Comparison of ENCODE assay signal across 1 cellular context in the genomic region with DNA sequence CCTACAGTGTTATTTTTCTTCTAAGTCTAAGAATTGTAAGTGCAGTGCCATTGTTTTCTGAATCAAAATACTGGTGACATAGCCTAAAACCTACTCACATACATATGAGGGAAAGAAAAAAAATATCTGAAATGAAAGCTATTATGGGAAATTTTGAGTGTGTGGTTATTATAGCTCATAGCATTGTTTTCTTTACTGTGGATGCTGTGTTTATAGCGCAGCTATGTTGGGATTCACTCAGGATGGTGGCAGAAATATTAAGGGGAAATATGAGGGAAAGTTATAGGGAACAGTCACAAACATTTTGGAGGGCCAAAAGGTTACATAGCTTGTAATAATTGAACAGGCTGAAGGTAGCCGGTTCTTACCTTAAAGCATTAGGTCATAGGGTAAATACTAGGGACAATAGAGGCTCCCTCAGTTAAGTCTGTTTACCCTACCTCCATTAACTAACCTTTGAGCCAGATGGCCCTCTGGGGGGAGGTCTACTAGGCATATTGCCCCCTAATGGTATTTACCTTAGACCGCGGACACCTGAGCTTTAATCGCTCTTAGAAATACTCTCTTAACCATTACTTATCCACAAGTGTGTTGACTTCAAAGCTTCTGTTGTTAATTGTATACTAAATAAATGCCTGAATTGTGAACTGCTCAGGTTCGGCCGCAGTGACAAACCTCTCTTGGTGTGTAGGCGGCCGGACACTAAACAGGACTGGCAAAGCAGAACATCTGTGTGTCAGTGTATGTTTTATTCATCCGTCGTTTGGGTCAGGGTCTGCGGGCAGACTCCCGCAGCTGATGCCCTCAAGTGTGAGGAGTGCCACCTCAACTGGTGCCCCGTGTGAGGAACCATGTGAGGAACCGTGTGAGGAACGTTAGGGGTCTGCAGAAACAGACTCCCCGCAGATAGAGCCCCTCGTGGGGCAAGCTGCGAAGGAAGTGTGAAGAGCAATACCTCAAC.
A peak's percentile ranks its signal among the peaks of the same experiment; 100 is the strongest.
TF ChIP-seq lines count a peak whose summit lies in the region.

No MANE protein-coding gene starts in this region.

TF ChIP-seq in HepG2, 621 proteins besides CTCF, POLR2A, EP300 and RAD21 (continued from another document and continues in another):
- TF ChIP-seq, protein P1, sequence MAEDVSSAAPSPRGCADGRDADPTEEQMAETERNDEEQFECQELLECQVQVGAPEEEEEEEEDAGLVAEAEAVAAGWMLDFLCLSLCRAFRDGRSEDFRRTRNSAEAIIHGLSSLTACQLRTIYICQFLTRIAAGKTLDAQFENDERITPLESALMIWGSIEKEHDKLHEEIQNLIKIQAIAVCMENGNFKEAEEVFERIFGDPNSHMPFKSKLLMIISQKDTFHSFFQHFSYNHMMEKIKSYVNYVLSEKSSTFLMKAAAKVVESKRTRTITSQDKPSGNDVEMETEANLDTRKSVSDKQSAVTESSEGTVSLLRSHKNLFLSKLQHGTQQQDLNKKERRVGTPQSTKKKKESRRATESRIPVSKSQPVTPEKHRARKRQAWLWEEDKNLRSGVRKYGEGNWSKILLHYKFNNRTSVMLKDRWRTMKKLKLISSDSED (CRISPR knock-in tag; IDR thresholded peaks at IDR 0.05): no peak
- TF ChIP-seq SKI (IDR thresholded peaks at IDR 0.05; ENCODE audit: partially characterized antibody) (peak; percentile 22), ZBTB20 (CRISPR knock-in tag; IDR thresholded peaks at IDR 0.05; ENCODE audit: borderline replicate concordance, low read depth) (peak; percentile 83), ARID2 (CRISPR knock-in tag; IDR thresholded peaks at IDR 0.05; ENCODE audit: borderline replicate concordance) (no peak), SCMH1 (CRISPR knock-in tag; IDR thresholded peaks at IDR 0.05; ENCODE audit: borderline replicate concordance) (no peak), ZNF614 (CRISPR knock-in tag; IDR thresholded peaks at IDR 0.05; ENCODE audit: borderline replicate concordance) (no peak; the same call in none of the 2 replicates), NFATC3 (CRISPR knock-in tag; IDR thresholded peaks at IDR 0.05) (no peak), HNRNPLL (IDR thresholded peaks at IDR 0.05; ENCODE audit: low read depth, low read length, poor library complexity, severe bottlenecking) (no peak), MXI1 (IDR thresholded peaks at IDR 0.05; ENCODE audit: borderline replicate concordance, low read depth, low read length) (no peak), ARHGAP35 (CRISPR knock-in tag; IDR thresholded peaks at IDR 0.05; ENCODE audit: borderline replicate concordance) (no peak), ZSCAN12 (CRISPR knock-in tag; IDR thresholded peaks at IDR 0.05) (no peak), BCL6 (CRISPR knock-in tag; IDR thresholded peaks at IDR 0.05) (peak; percentile 89), ZNF615 (CRISPR knock-in tag; IDR thresholded peaks at IDR 0.05; ENCODE audit: borderline replicate concordance) (no peak), NCOA5 (CRISPR knock-in tag; IDR thresholded peaks at IDR 0.05) (no peak), ZNF589 (CRISPR knock-in tag; conservative IDR thresholded peaks at IDR 0.05) (peak; percentile 51; the same call in 1 of the 2 replicates), ATF1 (CRISPR knock-in tag; IDR thresholded peaks at IDR 0.05) (peak; percentile 64; the same call in 1 of the 2 replicates), ZNF543 (CRISPR knock-in tag; IDR thresholded peaks at IDR 0.05) (no peak), RARA (CRISPR knock-in tag; IDR thresholded peaks at IDR 0.05) (peak; percentile 90), FOXO1 (CRISPR knock-in tag; IDR thresholded peaks at IDR 0.05) (peak; percentile 88), MAFG (CRISPR knock-in tag; IDR thresholded peaks at IDR 0.05) (no peak), ZSCAN9 (CRISPR knock-in tag; IDR thresholded peaks at IDR 0.05; ENCODE audit: borderline replicate concordance) (peak; percentile 79), TCF12 (IDR thresholded peaks at IDR 0.05) (no peak), TCF12 (CRISPR knock-in tag; IDR thresholded peaks at IDR 0.05) (peak; percentile 68; the same call in 1 of the 2 replicates), ZNF432 (CRISPR knock-in tag; IDR thresholded peaks at IDR 0.05; ENCODE audit: borderline replicate concordance) (no peak), ZNF510 (CRISPR knock-in tag; IDR thresholded peaks at IDR 0.05; ENCODE audit: low read depth) (no peak), PAF1 (CRISPR knock-in tag; IDR thresholded peaks at IDR 0.05) (no peak), HOXA5 (CRISPR knock-in tag; IDR thresholded peaks at IDR 0.05) (0 out of 2 replicates have a peak, but pooled peaks have one; percentile 50), RFXANK (CRISPR knock-in tag; IDR thresholded peaks at IDR 0.05) (0 out of 2 replicates have a peak, but pooled peaks have one; percentile 33), ZNF264 (CRISPR knock-in tag; IDR thresholded peaks at IDR 0.05) (no peak), ZNF879 (CRISPR knock-in tag; IDR thresholded peaks at IDR 0.05) (no peak), SRF (IDR thresholded peaks at IDR 0.05; ENCODE audit: low read depth, low read length) (no peak), JARID2 (CRISPR knock-in tag; IDR thresholded peaks at IDR 0.05; ENCODE audit: insufficient replicate concordance) (no peak), ZNF549 (CRISPR knock-in tag; IDR thresholded peaks at IDR 0.05) (no peak), NFIB (CRISPR knock-in tag; IDR thresholded peaks at IDR 0.05; ENCODE audit: borderline replicate concordance) (no peak), MIXL1 (CRISPR knock-in tag; IDR thresholded peaks at IDR 0.05) (peak; percentile 96), ZFX (CRISPR knock-in tag; IDR thresholded peaks at IDR 0.05; ENCODE audit: low read depth) (0 out of 2 replicates have a peak, but pooled peaks have one; percentile 26), SIX4 (CRISPR knock-in tag; IDR thresholded peaks at IDR 0.05) (peak; percentile 76), CREB1 (IDR thresholded peaks at IDR 0.05) (no peak), CREB1 (CRISPR knock-in tag; IDR thresholded peaks at IDR 0.05) (peak; percentile 62), ZNF451 (CRISPR knock-in tag; IDR thresholded peaks at IDR 0.05) (no peak)
- TF ChIP-seq, protein P2, sequence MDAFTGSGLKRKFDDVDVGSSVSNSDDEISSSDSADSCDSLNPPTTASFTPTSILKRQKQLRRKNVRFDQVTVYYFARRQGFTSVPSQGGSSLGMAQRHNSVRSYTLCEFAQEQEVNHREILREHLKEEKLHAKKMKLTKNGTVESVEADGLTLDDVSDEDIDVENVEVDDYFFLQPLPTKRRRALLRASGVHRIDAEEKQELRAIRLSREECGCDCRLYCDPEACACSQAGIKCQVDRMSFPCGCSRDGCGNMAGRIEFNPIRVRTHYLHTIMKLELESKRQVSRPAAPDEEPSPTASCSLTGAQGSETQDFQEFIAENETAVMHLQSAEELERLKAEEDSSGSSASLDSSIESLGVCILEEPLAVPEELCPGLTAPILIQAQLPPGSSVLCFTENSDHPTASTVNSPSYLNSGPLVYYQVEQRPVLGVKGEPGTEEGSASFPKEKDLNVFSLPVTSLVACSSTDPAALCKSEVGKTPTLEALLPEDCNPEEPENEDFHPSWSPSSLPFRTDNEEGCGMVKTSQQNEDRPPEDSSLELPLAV (CRISPR knock-in tag; conservative IDR thresholded peaks at IDR 0.05; ENCODE audit: low read depth): no peak
- TF ChIP-seq, protein P3, sequence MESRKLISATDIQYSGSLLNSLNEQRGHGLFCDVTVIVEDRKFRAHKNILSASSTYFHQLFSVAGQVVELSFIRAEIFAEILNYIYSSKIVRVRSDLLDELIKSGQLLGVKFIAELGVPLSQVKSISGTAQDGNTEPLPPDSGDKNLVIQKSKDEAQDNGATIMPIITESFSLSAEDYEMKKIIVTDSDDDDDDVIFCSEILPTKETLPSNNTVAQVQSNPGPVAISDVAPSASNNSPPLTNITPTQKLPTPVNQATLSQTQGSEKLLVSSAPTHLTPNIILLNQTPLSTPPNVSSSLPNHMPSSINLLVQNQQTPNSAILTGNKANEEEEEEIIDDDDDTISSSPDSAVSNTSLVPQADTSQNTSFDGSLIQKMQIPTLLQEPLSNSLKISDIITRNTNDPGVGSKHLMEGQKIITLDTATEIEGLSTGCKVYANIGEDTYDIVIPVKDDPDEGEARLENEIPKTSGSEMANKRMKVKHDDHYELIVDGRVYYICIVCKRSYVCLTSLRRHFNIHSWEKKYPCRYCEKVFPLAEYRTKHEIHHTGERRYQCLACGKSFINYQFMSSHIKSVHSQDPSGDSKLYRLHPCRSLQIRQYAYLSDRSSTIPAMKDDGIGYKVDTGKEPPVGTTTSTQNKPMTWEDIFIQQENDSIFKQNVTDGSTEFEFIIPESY (CRISPR knock-in tag; IDR thresholded peaks at IDR 0.05): no peak
- TF ChIP-seq, protein P4, sequence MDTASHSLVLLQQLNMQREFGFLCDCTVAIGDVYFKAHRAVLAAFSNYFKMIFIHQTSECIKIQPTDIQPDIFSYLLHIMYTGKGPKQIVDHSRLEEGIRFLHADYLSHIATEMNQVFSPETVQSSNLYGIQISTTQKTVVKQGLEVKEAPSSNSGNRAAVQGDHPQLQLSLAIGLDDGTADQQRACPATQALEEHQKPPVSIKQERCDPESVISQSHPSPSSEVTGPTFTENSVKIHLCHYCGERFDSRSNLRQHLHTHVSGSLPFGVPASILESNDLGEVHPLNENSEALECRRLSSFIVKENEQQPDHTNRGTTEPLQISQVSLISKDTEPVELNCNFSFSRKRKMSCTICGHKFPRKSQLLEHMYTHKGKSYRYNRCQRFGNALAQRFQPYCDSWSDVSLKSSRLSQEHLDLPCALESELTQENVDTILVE (CRISPR knock-in tag; IDR thresholded peaks at IDR 0.05): 0 out of 2 replicates have a peak, but pooled peaks have one; percentile 39
- TF ChIP-seq, protein P5, sequence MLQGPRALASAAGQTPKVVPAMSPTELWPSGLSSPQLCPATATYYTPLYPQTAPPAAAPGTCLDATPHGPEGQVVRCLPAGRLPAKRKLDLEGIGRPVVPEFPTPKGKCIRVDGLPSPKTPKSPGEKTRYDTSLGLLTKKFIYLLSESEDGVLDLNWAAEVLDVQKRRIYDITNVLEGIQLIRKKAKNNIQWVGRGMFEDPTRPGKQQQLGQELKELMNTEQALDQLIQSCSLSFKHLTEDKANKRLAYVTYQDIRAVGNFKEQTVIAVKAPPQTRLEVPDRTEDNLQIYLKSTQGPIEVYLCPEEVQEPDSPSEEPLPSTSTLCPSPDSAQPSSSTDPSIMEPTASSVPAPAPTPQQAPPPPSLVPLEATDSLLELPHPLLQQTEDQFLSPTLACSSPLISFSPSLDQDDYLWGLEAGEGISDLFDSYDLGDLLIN (CRISPR knock-in tag; IDR thresholded peaks at IDR 0.05; ENCODE audit: borderline replicate concordance): no peak
- TF ChIP-seq, protein P6, sequence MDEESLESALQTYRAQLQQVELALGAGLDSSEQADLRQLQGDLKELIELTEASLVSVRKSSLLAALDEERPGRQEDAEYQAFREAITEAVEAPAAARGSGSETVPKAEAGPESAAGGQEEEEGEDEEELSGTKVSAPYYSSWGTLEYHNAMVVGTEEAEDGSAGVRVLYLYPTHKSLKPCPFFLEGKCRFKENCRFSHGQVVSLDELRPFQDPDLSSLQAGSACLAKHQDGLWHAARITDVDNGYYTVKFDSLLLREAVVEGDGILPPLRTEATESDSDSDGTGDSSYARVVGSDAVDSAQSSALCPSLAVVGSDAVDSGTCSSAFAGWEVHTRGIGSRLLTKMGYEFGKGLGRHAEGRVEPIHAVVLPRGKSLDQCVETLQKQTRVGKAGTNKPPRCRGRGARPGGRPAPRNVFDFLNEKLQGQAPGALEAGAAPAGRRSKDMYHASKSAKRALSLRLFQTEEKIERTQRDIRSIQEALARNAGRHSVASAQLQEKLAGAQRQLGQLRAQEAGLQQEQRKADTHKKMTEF (CRISPR knock-in tag; IDR thresholded peaks at IDR 0.05): peak; percentile 90
- TF ChIP-seq, protein P7, sequence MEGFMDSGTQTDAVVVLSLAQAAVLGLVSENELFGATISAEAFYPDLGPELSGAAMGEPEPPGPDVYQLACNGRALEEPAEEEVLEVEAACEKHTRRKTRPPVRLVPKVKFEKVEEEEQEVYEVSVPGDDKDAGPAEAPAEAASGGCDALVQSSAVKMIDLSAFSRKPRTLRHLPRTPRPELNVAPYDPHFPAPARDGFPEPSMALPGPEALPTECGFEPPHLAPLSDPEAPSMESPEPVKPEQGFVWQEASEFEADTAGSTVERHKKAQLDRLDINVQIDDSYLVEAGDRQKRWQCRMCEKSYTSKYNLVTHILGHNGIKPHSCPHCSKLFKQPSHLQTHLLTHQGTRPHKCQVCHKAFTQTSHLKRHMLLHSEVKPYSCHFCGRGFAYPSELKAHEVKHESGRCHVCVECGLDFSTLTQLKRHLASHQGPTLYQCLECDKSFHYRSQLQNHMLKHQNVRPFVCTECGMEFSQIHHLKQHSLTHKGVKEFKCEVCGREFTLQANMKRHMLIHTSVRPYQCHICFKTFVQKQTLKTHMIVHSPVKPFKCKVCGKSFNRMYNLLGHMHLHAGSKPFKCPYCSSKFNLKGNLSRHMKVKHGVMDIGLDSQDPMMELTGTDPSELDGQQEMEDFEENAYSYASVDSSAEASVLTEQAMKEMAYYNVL (CRISPR knock-in tag; IDR thresholded peaks at IDR 0.05; ENCODE audit: borderline replicate concordance): 0 out of 2 replicates have a peak, but pooled peaks have one; percentile 52
- TF ChIP-seq, protein P8, sequence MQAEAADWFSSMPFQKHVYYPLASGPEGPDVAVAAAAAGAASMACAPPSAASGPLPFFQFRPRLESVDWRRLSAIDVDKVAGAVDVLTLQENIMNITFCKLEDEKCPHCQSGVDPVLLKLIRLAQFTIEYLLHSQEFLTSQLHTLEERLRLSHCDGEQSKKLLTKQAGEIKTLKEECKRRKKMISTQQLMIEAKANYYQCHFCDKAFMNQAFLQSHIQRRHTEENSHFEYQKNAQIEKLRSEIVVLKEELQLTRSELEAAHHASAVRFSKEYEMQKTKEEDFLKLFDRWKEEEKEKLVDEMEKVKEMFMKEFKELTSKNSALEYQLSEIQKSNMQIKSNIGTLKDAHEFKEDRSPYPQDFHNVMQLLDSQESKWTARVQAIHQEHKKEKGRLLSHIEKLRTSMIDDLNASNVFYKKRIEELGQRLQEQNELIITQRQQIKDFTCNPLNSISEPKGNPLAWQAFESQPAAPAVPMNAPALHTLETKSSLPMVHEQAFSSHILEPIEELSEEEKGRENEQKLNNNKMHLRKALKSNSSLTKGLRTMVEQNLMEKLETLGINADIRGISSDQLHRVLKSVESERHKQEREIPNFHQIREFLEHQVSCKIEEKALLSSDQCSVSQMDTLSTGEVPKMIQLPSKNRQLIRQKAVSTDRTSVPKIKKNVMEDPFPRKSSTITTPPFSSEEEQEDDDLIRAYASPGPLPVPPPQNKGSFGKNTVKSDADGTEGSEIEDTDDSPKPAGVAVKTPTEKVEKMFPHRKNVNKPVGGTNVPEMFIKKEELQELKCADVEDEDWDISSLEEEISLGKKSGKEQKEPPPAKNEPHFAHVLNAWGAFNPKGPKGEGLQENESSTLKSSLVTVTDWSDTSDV (CRISPR knock-in tag; IDR thresholded peaks at IDR 0.05): no peak
